Comparison of ENCODE assay signal across 8 cellular contexts in the genomic region with DNA sequence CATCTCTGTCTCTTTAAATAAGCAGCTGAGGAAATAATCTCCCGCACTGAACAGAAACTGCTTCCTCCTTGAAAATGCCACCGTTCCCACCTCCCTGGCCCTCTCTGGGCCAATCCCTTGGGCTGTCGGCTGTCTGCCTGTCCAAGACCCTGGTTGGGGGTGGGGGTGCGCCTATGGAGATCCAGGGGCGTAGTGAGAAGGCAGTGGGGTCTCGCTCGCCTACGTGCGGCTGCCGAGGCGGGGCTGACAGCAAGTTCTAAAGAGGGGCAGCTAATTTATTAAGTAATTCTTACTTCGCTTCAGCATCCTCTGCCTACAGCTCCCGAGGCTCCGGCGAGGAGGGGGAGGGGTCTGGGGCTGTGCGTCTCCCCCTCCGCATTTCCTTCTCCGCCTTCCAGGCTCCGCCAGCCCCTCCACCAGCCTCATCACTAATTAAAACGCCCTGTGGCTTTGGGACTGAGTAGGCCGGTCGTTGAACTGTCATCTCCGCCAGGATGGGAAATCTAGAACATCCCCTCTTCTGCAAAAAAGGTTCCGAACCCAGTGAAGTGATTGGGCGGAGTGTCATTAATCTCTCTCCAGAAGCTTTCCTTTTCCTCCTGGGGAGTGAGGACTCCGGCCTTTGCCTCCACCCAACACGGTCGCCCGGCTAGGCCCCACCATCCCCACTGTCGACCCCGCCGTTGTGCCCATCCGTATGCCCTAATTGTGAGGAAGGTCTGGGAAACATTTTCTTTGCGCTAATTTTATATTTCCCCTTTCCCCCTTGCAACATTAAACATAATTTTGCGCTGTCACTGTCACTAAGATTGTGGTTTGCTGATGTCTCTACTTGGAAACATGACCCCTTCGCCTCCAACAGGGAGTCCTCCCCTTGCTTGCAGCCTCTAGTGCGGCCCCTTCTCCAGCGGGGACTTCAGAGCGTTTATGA. TPM values are rescaled to one million over a fixed set of nuclear protein-coding genes. Genes with fewer than 3 reads are reported as not detected.
DNase-seq lines count a peak whose midpoint lies in the region; ATAC-seq and TF ChIP-seq lines count a peak whose summit lies in the region.

No MANE protein-coding gene starts in this region.

- peak overlapping the region; percentile 79 for H3K27ac ChIP-seq in A673 (ENCODE audit: low read depth, low read length, poor library complexity, severe bottlenecking)

- ATAC-seq in naive thymus-derived CD8-positive, alpha-beta T cell = no peak

- CTCF ChIA-PET in A673 (lab: Charles Lee) = interaction anchor here (0.5 kb wide), 1 partner anchor 29 kb away, joined by 9 read pairs; no protein-coding TSS in a partner anchor

- H3K27ac Mint-ChIP-seq in nephron progenitor cell = peak overlapping the region; percentile 98
- peak overlapping the region in 1 of 10 donors; percentile 49 for H3K27ac Mint-ChIP-seq in naive thymus-derived CD8-positive, alpha-beta T cell

- peak overlapping the region; percentile 97 for H3K4me3 Mint-ChIP-seq in nephron progenitor cell
- H3K4me3 Mint-ChIP-seq in naive thymus-derived CD8-positive, alpha-beta T cell = no peak overlapping the region

- TF ChIP-seq CTCF in A673 (conservative IDR thresholded peaks at IDR 0.05; ENCODE audit: low read depth, low read length) = no peak
- no peak for TF ChIP-seq CTCF in fibroblast of mammary gland (conservative IDR thresholded peaks at IDR 0.05; ENCODE audit: control insufficient read depth, insufficient read depth, low read depth, low read length)
- TF ChIP-seq CTCF in nephron progenitor cell (IDR thresholded peaks at IDR 0.05) = no peak

- peak; percentile 90 for DNase-seq in A673 (ENCODE audit: low spot score)
- DNase-seq in OCI-M1 (lab: John Stamatoyannopoulos, UW) = peak; percentile 90
- peak; percentile 45 for DNase-seq in fibroblast of mammary gland (ENCODE audit: low read depth)
- peak; percentile 81 for DNase-seq in nephron progenitor cell
- no peak for DNase-seq in MG63
- no peak for DNase-seq in naive thymus-derived CD8-positive, alpha-beta T cell
- no peak for DNase-seq in LoVo (ENCODE audit: low spot score)
- DNase-seq in 8988T = no peak

- H3K27me3 Mint-ChIP-seq in nephron progenitor cell (ENCODE audit: low read depth, poor library complexity) = peaks cover 45% of the 10 kb centered on the region
- peaks cover 68 to 100% (median 84%) of the 10 kb centered on the region in 5 donors for H3K27me3 Mint-ChIP-seq in naive thymus-derived CD8-positive, alpha-beta T cell

- no TSS peak for BruUV-seq in A673 (replicated peaks; lab: Mats Ljungman, UMichigan)

- peaks cover 35% of the 10 kb centered on the region for H3K36me3 Mint-ChIP-seq in nephron progenitor cell (ENCODE audit: low read depth)
- peaks cover 0 to 15% (median 2%) of the 10 kb centered on the region in 3 donors for H3K36me3 Mint-ChIP-seq in naive thymus-derived CD8-positive, alpha-beta T cell

- POLR2A ChIA-PET in A673 (lab: Charles Lee; ENCODE audit: low non-redundant PET) = interaction anchor here (0.5 to 0.6 kb wide), 2 partner anchors 490 to 742 kb away, joined by 3 to 8 read pairs; no protein-coding TSS in a partner anchor
- POLR2A ChIA-PET in naive thymus-derived CD8-positive, alpha-beta T cell (lab: Charles Lee) = no interaction called here

- peaks cover 88% of the 10 kb centered on the region for H3K4me1 ChIP-seq in A673 (ENCODE audit: insufficient read depth, low read length, poor library complexity, severe bottlenecking)

- H3K27me3 ChIP-seq in A673 (replicated peaks; ENCODE audit: insufficient read depth, low read depth, low read length, poor library complexity) (no peaks in the 10 kb centered on the region), MG63 (no peaks in the 10 kb centered on the region)

- H3K4me1 Mint-ChIP-seq in nephron progenitor cell = peaks cover 98% of the 10 kb centered on the region
- H3K4me1 Mint-ChIP-seq in naive thymus-derived CD8-positive, alpha-beta T cell = peaks cover 0 to 13% (median 2%) of the 10 kb centered on the region in 4 donors

- no peaks in the 10 kb centered on the region for H3K9me3 ChIP-seq in A673 (ENCODE audit: low read depth, low read length, poor library complexity, severe bottlenecking)
- H3K9me3 ChIP-seq in MG63 = no peaks in the 10 kb centered on the region

- intact Hi-C loops in A673 (cut with micrococcal nuclease; ENCODE audit: unreplicated experiment) = loop anchor here (5.0 to 10.0 kb wide), 2 partner anchors 1053 to 1090 kb away; no protein-coding TSS in a partner anchor

- H3K36me3 ChIP-seq in A673 (ENCODE audit: insufficient read depth, low read length, poor library complexity, severe bottlenecking) = peaks cover 15% of the 10 kb centered on the region
- peaks cover 27% of the 10 kb centered on the region for H3K36me3 ChIP-seq in MG63

- peak overlapping the region; percentile 50 for H3K4me3 ChIP-seq in A673 (ENCODE audit: low read depth, low read length, poor library complexity, severe bottlenecking)
- no peak overlapping the region for H3K4me3 ChIP-seq in fibroblast of mammary gland (ENCODE audit: control insufficient read depth, low read depth, low read length)
- no peak overlapping the region for H3K4me3 ChIP-seq in MG63

- no peaks in the 10 kb centered on the region for H3K9me3 Mint-ChIP-seq in nephron progenitor cell
- H3K9me3 Mint-ChIP-seq in naive thymus-derived CD8-positive, alpha-beta T cell = peaks cover 0 to 17% (median 2%) of the 10 kb centered on the region in 9 donors

RNA-seq across cellular contexts. Expression of a gene that starts 16.9 kb away (rescaled TPM):
- total RNA-seq in A673 (2021) = 106 and 138 TPM in 2 replicates
- total RNA-seq in MG63 (2014; rRNA removed; shearing (Covaris generic); ENCODE audit: low replicate concordance) = 1.3 and 1.9 TPM in 2 replicates
- total RNA-seq in naive thymus-derived CD8-positive, alpha-beta T cell = not detected
- polyA plus RNA-seq in naive thymus-derived CD8-positive, alpha-beta T cell = not detected

Comparison
In these comparisons a context has a peak if more than half of its experiments do, and no peak if none do; other contexts are left out.
1. DNase-seq: peak in A673 (single experiment), OCI-M1 (single experiment), fibroblast of mammary gland (single experiment) and nephron progenitor cell (single experiment); none in MG63 (single experiment), naive thymus-derived CD8-positive, alpha-beta T cell (0 of 10), LoVo (single experiment) and 8988T (single experiment).
2. RNA of a gene that starts 16.9 kb away (total RNA-seq): 106 to 138 TPM in A673; 1.3 to 1.9 TPM in MG63 and not detected in naive thymus-derived CD8-positive, alpha-beta T cell; every median in the first group is over 10 times any median in the second.